1 cellular context compared by ENCODE assay signal in the genomic region with DNA sequence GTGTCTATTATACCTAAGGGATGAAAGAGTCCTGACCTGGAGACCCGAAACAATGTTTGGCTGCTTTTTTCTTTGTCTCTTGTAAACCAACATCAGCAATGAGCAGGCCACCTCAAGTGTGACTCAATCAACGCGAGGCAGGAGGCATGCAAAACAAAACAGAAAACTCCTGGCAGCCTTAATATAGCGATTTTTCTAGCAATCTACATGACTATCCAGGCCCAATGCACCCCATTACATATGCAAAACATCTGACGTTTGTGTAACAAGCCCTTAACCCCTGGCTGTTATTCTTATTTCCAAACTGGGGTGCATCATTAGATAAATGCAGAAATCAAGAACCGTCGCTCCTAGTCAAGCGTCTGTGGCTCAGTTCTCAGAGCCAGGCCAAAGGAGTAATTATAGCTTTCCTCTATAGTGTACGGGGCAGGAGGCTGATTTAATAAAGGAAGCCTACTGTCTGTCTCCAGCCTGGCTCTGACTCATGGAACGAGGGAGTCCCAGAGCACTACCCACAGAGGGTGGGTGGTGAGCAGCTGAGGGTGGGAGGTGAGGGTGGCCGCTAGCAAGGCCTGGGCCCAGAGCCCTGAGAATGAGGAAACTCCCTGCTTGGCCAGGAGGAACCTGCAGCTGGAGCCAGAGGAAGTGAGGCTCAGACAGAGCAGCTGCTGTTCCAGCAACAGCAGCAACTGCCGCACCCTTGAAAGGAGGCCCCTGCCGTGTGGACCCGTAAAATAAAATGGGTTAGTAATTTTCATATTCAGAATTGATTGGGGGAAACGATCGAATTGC.
TF ChIP-seq lines count a peak whose summit lies in the region.

No MANE protein-coding gene starts in this region.

TF ChIP-seq in H1, 55 proteins besides CTCF, POLR2A, EP300 and RAD21:
- TF ChIP-seq NANOG (IDR thresholded peaks at IDR 0.05; ENCODE audit: insufficient read depth, low read depth, low read length, poor library complexity, severe bottlenecking) (peak; percentile 79), SIX5 (IDR thresholded peaks at IDR 0.05; ENCODE audit: low read depth, low read length) (no peak), CREB1 (IDR thresholded peaks at IDR 0.05) (peak; percentile 25; the same call in 1 of the 2 replicates), TAF7 (optimal IDR thresholded peaks at IDR 0.05; ENCODE audit: borderline replicate concordance, low read depth, low read length) (peak; percentile 35), CEBPB (IDR thresholded peaks at IDR 0.05; ENCODE audit: low read depth, low read length) (peak; percentile 48; the same call in 1 of the 2 replicates), HDAC2 (IDR thresholded peaks at IDR 0.05; ENCODE audit: borderline replicate concordance in 1 of 2, low read depth in 2 of 2, low read length in 2 of 2) (0 out of 4 replicates have a peak, but pooled peaks of 1 of the 2 experiments have one; percentile 2)
- TF ChIP-seq, protein P1, sequence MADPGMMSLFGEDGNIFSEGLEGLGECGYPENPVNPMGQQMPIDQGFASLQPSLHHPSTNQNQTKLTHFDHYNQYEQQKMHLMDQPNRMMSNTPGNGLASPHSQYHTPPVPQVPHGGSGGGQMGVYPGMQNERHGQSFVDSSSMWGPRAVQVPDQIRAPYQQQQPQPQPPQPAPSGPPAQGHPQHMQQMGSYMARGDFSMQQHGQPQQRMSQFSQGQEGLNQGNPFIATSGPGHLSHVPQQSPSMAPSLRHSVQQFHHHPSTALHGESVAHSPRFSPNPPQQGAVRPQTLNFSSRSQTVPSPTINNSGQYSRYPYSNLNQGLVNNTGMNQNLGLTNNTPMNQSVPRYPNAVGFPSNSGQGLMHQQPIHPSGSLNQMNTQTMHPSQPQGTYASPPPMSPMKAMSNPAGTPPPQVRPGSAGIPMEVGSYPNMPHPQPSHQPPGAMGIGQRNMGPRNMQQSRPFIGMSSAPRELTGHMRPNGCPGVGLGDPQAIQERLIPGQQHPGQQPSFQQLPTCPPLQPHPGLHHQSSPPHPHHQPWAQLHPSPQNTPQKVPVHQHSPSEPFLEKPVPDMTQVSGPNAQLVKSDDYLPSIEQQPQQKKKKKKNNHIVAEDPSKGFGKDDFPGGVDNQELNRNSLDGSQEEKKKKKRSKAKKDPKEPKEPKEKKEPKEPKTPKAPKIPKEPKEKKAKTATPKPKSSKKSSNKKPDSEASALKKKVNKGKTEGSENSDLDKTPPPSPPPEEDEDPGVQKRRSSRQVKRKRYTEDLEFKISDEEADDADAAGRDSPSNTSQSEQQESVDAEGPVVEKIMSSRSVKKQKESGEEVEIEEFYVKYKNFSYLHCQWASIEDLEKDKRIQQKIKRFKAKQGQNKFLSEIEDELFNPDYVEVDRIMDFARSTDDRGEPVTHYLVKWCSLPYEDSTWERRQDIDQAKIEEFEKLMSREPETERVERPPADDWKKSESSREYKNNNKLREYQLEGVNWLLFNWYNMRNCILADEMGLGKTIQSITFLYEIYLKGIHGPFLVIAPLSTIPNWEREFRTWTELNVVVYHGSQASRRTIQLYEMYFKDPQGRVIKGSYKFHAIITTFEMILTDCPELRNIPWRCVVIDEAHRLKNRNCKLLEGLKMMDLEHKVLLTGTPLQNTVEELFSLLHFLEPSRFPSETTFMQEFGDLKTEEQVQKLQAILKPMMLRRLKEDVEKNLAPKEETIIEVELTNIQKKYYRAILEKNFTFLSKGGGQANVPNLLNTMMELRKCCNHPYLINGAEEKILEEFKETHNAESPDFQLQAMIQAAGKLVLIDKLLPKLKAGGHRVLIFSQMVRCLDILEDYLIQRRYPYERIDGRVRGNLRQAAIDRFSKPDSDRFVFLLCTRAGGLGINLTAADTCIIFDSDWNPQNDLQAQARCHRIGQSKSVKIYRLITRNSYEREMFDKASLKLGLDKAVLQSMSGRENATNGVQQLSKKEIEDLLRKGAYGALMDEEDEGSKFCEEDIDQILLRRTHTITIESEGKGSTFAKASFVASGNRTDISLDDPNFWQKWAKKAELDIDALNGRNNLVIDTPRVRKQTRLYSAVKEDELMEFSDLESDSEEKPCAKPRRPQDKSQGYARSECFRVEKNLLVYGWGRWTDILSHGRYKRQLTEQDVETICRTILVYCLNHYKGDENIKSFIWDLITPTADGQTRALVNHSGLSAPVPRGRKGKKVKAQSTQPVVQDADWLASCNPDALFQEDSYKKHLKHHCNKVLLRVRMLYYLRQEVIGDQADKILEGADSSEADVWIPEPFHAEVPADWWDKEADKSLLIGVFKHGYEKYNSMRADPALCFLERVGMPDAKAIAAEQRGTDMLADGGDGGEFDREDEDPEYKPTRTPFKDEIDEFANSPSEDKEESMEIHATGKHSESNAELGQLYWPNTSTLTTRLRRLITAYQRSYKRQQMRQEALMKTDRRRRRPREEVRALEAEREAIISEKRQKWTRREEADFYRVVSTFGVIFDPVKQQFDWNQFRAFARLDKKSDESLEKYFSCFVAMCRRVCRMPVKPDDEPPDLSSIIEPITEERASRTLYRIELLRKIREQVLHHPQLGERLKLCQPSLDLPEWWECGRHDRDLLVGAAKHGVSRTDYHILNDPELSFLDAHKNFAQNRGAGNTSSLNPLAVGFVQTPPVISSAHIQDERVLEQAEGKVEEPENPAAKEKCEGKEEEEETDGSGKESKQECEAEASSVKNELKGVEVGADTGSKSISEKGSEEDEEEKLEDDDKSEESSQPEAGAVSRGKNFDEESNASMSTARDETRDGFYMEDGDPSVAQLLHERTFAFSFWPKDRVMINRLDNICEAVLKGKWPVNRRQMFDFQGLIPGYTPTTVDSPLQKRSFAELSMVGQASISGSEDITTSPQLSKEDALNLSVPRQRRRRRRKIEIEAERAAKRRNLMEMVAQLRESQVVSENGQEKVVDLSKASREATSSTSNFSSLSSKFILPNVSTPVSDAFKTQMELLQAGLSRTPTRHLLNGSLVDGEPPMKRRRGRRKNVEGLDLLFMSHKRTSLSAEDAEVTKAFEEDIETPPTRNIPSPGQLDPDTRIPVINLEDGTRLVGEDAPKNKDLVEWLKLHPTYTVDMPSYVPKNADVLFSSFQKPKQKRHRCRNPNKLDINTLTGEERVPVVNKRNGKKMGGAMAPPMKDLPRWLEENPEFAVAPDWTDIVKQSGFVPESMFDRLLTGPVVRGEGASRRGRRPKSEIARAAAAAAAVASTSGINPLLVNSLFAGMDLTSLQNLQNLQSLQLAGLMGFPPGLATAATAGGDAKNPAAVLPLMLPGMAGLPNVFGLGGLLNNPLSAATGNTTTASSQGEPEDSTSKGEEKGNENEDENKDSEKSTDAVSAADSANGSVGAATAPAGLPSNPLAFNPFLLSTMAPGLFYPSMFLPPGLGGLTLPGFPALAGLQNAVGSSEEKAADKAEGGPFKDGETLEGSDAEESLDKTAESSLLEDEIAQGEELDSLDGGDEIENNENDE (IDR thresholded peaks at IDR 0.05; ENCODE audit: insufficient replicate concordance, low read length) = no peak
TF ChIP-seq in H1: peak in this region for 5.
